ENCODE assay signal across 27 cellular contexts in genomic region chr17:64765191-64765889, GRCh38.
DNase-seq lines count a peak whose midpoint lies in the region; ATAC-seq, FAIRE-seq and TF ChIP-seq lines count a peak whose summit lies in the region.
"Had no signal": no experiment of that assay in that cellular context is flagged by ENCODE, and none has a peak within 500 bp of the region (broad histone marks: within the 10 kb centered on the region; RNA-seq: fewer than 3 reads in every experiment).

No MANE protein-coding gene starts in this region.

- TF ChIP-seq POLR2A in HepG2 (IDR thresholded peaks at IDR 0.05; ENCODE audit: insufficient read depth in 1 of 2, low read depth in 2 of 2, low read length in 2 of 2) (no peak), right lobe of liver (IDR thresholded peaks at IDR 0.05) (no peak), K562 (conservative IDR thresholded peaks at IDR 0.05) (no peak)

- H3K27me3 ChIP-seq in HepG2 (ENCODE audit: control insufficient read depth in 1 of 2, insufficient read depth in 2 of 2, low read length in 2 of 2) (no peaks in the 10 kb centered on the region), right lobe of liver (no peaks in the 10 kb centered on the region), K562 (ENCODE audit: control insufficient read depth in 2 of 2, insufficient read depth in 2 of 2, low read length in 2 of 2) (no peaks in the 10 kb centered on the region)
- no peaks in the 10 kb centered on the region for H3K27me3 ChIP-seq in effector memory CD4-positive, alpha-beta T cell (replicated peaks; ENCODE audit: control insufficient read depth, insufficient read depth, low read length, poor library complexity, severe bottlenecking)
- H3K27me3 ChIP-seq: ovary, Peyer's patch, sigmoid colon had no signal

- H2AFZ ChIP-seq in HepG2 (ENCODE audit: low read length): no peak overlapping the region
- no peak overlapping the region for H2AFZ ChIP-seq in K562 (ENCODE audit: low read depth, low read length)

- TF ChIP-seq CTCF in HepG2 (CRISPR knock-in tag; IDR thresholded peaks at IDR 0.05) (no peak), right lobe of liver (IDR thresholded peaks at IDR 0.05) (no peak), K562 (IDR thresholded peaks at IDR 0.05 in 2 of 3, conservative IDR thresholded peaks at IDR 0.05 in 1 of 3; ENCODE audit: insufficient read depth in 2 of 3, low read depth in 1 of 3, low read length in 3 of 3) (no peak)

- peaks cover 2 to 28% of the 10 kb centered on the region in 2 experiments for H3K36me3 ChIP-seq in HepG2 (replicated peaks in 1 of 2; ENCODE audit: control insufficient read depth in 1 of 2, insufficient read depth in 2 of 2, low read length in 2 of 2)
- peaks cover 0 to 7% (median 2%) of the 10 kb centered on the region in 4 donors for H3K36me3 ChIP-seq in right lobe of liver
- H3K36me3 ChIP-seq in K562 (ENCODE audit: control insufficient read depth, insufficient read depth, low read length): no peaks in the 10 kb centered on the region
- H3K36me3 ChIP-seq in effector memory CD4-positive, alpha-beta T cell (ENCODE audit: control insufficient read depth, insufficient read depth, low read length): peaks cover 3% of the 10 kb centered on the region
- H3K36me3 ChIP-seq: ovary had no signal

- BruUV-seq in HepG2 (replicated peaks; lab: Mats Ljungman, UMichigan): no TSS peak
- BruUV-seq in K562 (replicated peaks; lab: Mats Ljungman, UMichigan): no TSS peak

- H3K27ac ChIP-seq in HepG2 (ENCODE audit: extremely low read length, insufficient read depth, low read length) (peak overlapping the region; percentile 37), right lobe of liver (no peak overlapping the region), K562 (ENCODE audit: extremely low read depth, low read depth, low read length) (no peak overlapping the region)
- H3K27ac ChIP-seq in effector memory CD4-positive, alpha-beta T cell (ENCODE audit: insufficient read depth, low read length, poor library complexity, severe bottlenecking): no peak overlapping the region
- H3K27ac ChIP-seq: ovary, Peyer's patch, sigmoid colon, SK-N-MC had no signal

- no peak for FAIRE-seq in HepG2 (lab: Jason Lieb, UNC)
- FAIRE-seq in K562 (lab: Jason Lieb, UNC): peak; percentile 54
- FAIRE-seq: urothelium cell line had no signal

- H3K9ac ChIP-seq in HepG2 (ENCODE audit: insufficient read depth, low read depth, low read length) (no peak overlapping the region), K562 (ENCODE audit: insufficient read depth in 1 of 2, low read depth in 2 of 2, low read length in 2 of 2) (no peak overlapping the region)

- no peaks in the 10 kb centered on the region; the same call in none of the 2 replicates for H4K20me1 ChIP-seq in HepG2 (ENCODE audit: insufficient read depth, low read length)
- H4K20me1 ChIP-seq in K562 (replicated peaks; ENCODE audit: control insufficient read depth, insufficient read depth, low read length): no peaks in the 10 kb centered on the region

- DNase-seq in HepG2 (ENCODE audit: low spot score): no peak
- DNase-seq in right lobe of liver: no peak
- DNase-seq in K562 (ENCODE audit: extremely low read depth in 1 of 4, low spot score in 3 of 4): peak in 1 of 4 experiments; percentile 18
- peak; percentile 40 for DNase-seq in kidney tubule cell (ENCODE audit: low spot score)
- DNase-seq in effector memory CD4-positive, alpha-beta T cell: no peak
- no peak for DNase-seq in stimulated activated CD4-positive, alpha-beta T cell treated with anti-CD3 and anti-CD28 coated beads, Interleukin-4, amount 100 ng/mL, for 1 hour
- DNase-seq: activated CD4-positive, alpha-beta T cell treated with anti-CD3 and anti-CD28 coated beads for 48 hours; activated CD8-positive, alpha-beta memory T cell treated with anti-CD3 and anti-CD28 coated beads, Interleukin-2, amount 50 U/mL, for 48 hours; activated effector memory CD4-positive, alpha-beta T cell treated with Interleukin-2 at 50 U/mL for 16 hours; activated naive CD8-positive, alpha-beta T cell treated with anti-CD3 and anti-CD28 coated beads, Interleukin-2, amount 10 ng/mL, durations not matched to agents 7 days and 5 days; DMS153; effector CD4-positive, alpha-beta T cell; GDM1; kidney glomerular epithelial cell; NCI-H1105 treated with DMSO at 0.1 percent for 48 hours; NCI-H2081 treated with DMSO at 0.1 percent for 48 hours; NCI-H510A; NK-92 treated with Interleukin-12 subunit alpha and Interleukin-12 subunit beta, amount 100 ng/mL, for 24 hours; ovary; Peyer's patch; sigmoid colon; substantia nigra; T-helper 2 cell had no signal

- POLR2A ChIA-PET in HepG2 (lab: Yijun Ruan, JAX): interaction anchor here (1.4 to 2.8 kb wide), 2 partner anchors 9 to 260 kb away, joined by 3 to 11 read pairs; no protein-coding TSS in a partner anchor
- POLR2A ChIA-PET in K562 (lab: Yijun Ruan, JAX): no interaction called here

- ATAC-seq in HepG2: peak; percentile 84
- no peak for ATAC-seq in right lobe of liver
- ATAC-seq in K562: no peak
- ATAC-seq in HG03280 (IDR thresholded peaks at IDR 0.05; ENCODE audit: unreplicated experiment): no peak
- no peak for ATAC-seq in GM21367 (IDR thresholded peaks at IDR 0.05; ENCODE audit: unreplicated experiment)

- CTCF ChIA-PET in HepG2 (lab: Yijun Ruan, JAX; ENCODE audit: low intra/inter-chr PET ratio, low total read pairs) (no interaction called here), K562 (lab: Yijun Ruan, JAX; ENCODE audit: low intra/inter-chr PET ratio) (interaction anchor here (0.6 kb wide), 1 partner anchor 9 kb away, joined by 4 read pairs; no protein-coding TSS in a partner anchor)

- H3K9me3 ChIP-seq in HepG2 (ENCODE audit: low read length) (no peaks in the 10 kb centered on the region), right lobe of liver (no peaks in the 10 kb centered on the region), K562 (replicated peaks; ENCODE audit: control insufficient read depth, insufficient read depth, low read depth, low read length) (no peaks in the 10 kb centered on the region)
- no peaks in the 10 kb centered on the region for H3K9me3 ChIP-seq in effector memory CD4-positive, alpha-beta T cell (ENCODE audit: control insufficient read depth, low read length)
- H3K9me3 ChIP-seq: ovary, Peyer's patch, sigmoid colon had no signal

- in situ Hi-C loops in HepG2 (cut with HindIII; ENCODE audit: extremely low pct_ligation_motif_present, low pct_unique_long_range_greater_than_20kb) (no loop called here), K562 (cut with MboI) (no loop called here)

- 71% methylated on average over 7 of the region's 7 CpGs for WGBS in HepG2 (ENCODE audit: low lambda C conversion rate)
- 88% methylated on average over 2 of the region's 7 CpGs for WGBS in right lobe of liver (ENCODE audit: insufficient coverage, low coverage, low lambda C conversion rate, missing lambda C conversion rate)
- 85% methylated on average over 5 of the region's 7 CpGs for WGBS in K562 (ENCODE audit: insufficient coverage, low coverage, missing lambda C conversion rate)

- H3K4me1 ChIP-seq in HepG2 (ENCODE audit: insufficient read depth, low read length) (peaks cover 33% of the 10 kb centered on the region), right lobe of liver (no peaks in the 10 kb centered on the region), K562 (replicated peaks in 1 of 2; ENCODE audit: control insufficient read depth in 2 of 2, insufficient read depth in 2 of 2, low read length in 2 of 2) (peaks cover 0 to 4% of the 10 kb centered on the region in 2 experiments; a peak in 1 of 5 replicates)
- H3K4me1 ChIP-seq in effector memory CD4-positive, alpha-beta T cell (ENCODE audit: control insufficient read depth, insufficient read depth, low read length, poor library complexity, severe bottlenecking): no peaks in the 10 kb centered on the region
- H3K4me1 ChIP-seq: Peyer's patch, sigmoid colon had no signal

- TF ChIP-seq EP300 in HepG2 (IDR thresholded peaks at IDR 0.05; ENCODE audit: low read depth in 2 of 2, low read length in 2 of 2) (no peak), HepG2 (CRISPR knock-in tag; IDR thresholded peaks at IDR 0.05; ENCODE audit: borderline replicate concordance) (no peak), K562 (IDR thresholded peaks at IDR 0.05; ENCODE audit: low read length) (no peak)

- H3K9me1 ChIP-seq in K562 (ENCODE audit: control insufficient read depth, insufficient read depth, low read length): no peaks in the 10 kb centered on the region

- H3K4me2 ChIP-seq in HepG2 (ENCODE audit: low read depth, low read length) (peak overlapping the region; percentile 30; the same call in 1 of the 2 replicates), K562 (ENCODE audit: insufficient read depth, low read length) (no peak overlapping the region)

- no peak overlapping the region for H3K4me3 ChIP-seq in HepG2 (replicated peaks in 1 of 3; ENCODE audit: insufficient read depth in 1 of 3, low read depth in 2 of 3, low read length in 3 of 3)
- H3K4me3 ChIP-seq in right lobe of liver: no peak overlapping the region
- no peak overlapping the region for H3K4me3 ChIP-seq in K562
- no peak overlapping the region for H3K4me3 ChIP-seq in effector memory CD4-positive, alpha-beta T cell (ENCODE audit: insufficient read depth, low read depth, low read length, poor library complexity, severe bottlenecking)
- H3K4me3 ChIP-seq: ovary, Peyer's patch, sigmoid colon, SK-N-MC had no signal

- intact Hi-C loops in HepG2 (cut with micrococcal nuclease; ENCODE audit: unreplicated experiment) (no loop called here), right lobe of liver (cut with DNase I) (no loop called here), K562 (cut with micrococcal nuclease) (no loop called here)

- peaks cover 4% of the 10 kb centered on the region for H3K79me2 ChIP-seq in HepG2 (ENCODE audit: insufficient read depth, low read length)
- no peaks in the 10 kb centered on the region for H3K79me2 ChIP-seq in K562 (ENCODE audit: control insufficient read depth, insufficient read depth, low read length)

- TF ChIP-seq RAD21 in HepG2 (CRISPR knock-in tag; IDR thresholded peaks at IDR 0.05) (no peak), K562 (CRISPR knock-in tag; conservative IDR thresholded peaks at IDR 0.05 in 1 of 2, IDR thresholded peaks at IDR 0.05 in 1 of 2) (no peak)

TF ChIP-seq in HepG2, 621 proteins besides CTCF, POLR2A, EP300 and RAD21 (continues in another document):
- no peak for TF ChIP-seq ZNF138 (CRISPR knock-in tag; IDR thresholded peaks at IDR 0.05; ENCODE audit: low read depth)
- TF ChIP-seq ZBTB38 (CRISPR knock-in tag; IDR thresholded peaks at IDR 0.05): 0 out of 2 replicates have a peak, but pooled peaks have one; percentile 22
- TF ChIP-seq ZFP82 (CRISPR knock-in tag; IDR thresholded peaks at IDR 0.05; ENCODE audit: borderline replicate concordance): no peak
- TF ChIP-seq ZNF547 (CRISPR knock-in tag; IDR thresholded peaks at IDR 0.05): peak; percentile 43; the same call in 1 of the 2 replicates

TF ChIP-seq in K562, 482 proteins besides CTCF, POLR2A, EP300 and RAD21:
- TF ChIP-seq RBM34 (IDR thresholded peaks at IDR 0.05; ENCODE audit: borderline replicate concordance, insufficient read depth, low read length): no peak
- no peak for TF ChIP-seq ZNF717 (CRISPR knock-in tag; IDR thresholded peaks at IDR 0.05)
- TF ChIP-seq ZNF324 (CRISPR knock-in tag; IDR thresholded peaks at IDR 0.05): no peak
- TF ChIP-seq ZNF316 (IDR thresholded peaks at IDR 0.05): 0 out of 2 replicates have a peak, but pooled peaks have one; percentile 1

Comparison
In these comparisons a context has a peak if more than half of its experiments do, and no peak if none do; other contexts are left out.
1. Of the 241 proteins assayed by ChIP-seq in both HepG2 and K562: peak only in HepG2: ELF4; only in K562: none; in both: none; in neither: 240.